ENCODE assay signal across 1 cellular context in the genomic region with DNA sequence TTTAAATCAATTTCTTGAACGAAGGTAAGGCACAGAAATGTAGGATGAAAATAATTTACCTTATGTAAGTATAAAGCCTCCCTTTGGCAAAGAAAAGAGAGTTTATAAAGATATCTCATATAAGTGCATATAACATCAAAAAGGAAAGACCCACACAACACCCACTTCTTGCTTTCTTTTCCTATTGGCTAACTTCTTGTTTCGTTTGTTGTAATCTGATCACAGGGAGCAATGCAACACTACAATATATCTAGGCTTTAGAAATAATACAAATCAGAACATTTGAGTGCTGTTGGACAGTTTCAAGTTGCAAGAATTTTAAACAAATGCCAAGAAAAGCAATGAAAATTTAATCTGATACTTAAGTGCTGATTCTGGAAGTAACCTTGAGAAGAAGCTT.
A peak's percentile ranks its signal among the peaks of the same experiment; 100 is the strongest.
TF ChIP-seq lines count a peak whose summit lies in the region.

No MANE protein-coding gene starts in this region.

TF ChIP-seq in K562, 482 proteins besides CTCF, POLR2A, EP300 and RAD21 (continued from another document and continues in another):
- TF ChIP-seq NCOA2 (IDR thresholded peaks at IDR 0.05; ENCODE audit: partially characterized antibody in 2 of 2) (no peak), ZNF785 (CRISPR knock-in tag; IDR thresholded peaks at IDR 0.05) (no peak), ZNF695 (CRISPR knock-in tag; IDR thresholded peaks at IDR 0.05) (no peak), DMBX1 (CRISPR knock-in tag; IDR thresholded peaks at IDR 0.05; ENCODE audit: borderline replicate concordance) (no peak), SMARCE1 (IDR thresholded peaks at IDR 0.05) (no peak), RNF2 (IDR thresholded peaks at IDR 0.05) (no peak), ID3 (CRISPR knock-in tag; IDR thresholded peaks at IDR 0.05) (no peak), ID3 (tag; IDR thresholded peaks at IDR 0.05) (no peak), ATF2 (CRISPR knock-in tag; IDR thresholded peaks at IDR 0.05) (no peak), CTCFL (IDR thresholded peaks at IDR 0.05; ENCODE audit: borderline replicate concordance, insufficient read depth, low read depth, low read length, poor library complexity, severe bottlenecking) (no peak), ZBTB5 (IDR thresholded peaks at IDR 0.05) (no peak), FOXK1 (CRISPR knock-in tag; IDR thresholded peaks at IDR 0.05; ENCODE audit: borderline replicate concordance) (no peak), SOX6 (IDR thresholded peaks at IDR 0.05) (0 out of 2 replicates have a peak, but pooled peaks have one; percentile 10), TSC22D4 (tag; IDR thresholded peaks at IDR 0.05) (no peak), CEBPG (CRISPR knock-in tag; IDR thresholded peaks at IDR 0.05) (no peak), CEBPG (tag; conservative IDR thresholded peaks at IDR 0.05 in 1 of 2, IDR thresholded peaks at IDR 0.05 in 1 of 2) (0 out of 4 replicates have a peak, but pooled peaks have one; percentile 37), RFX5 (IDR thresholded peaks at IDR 0.05; ENCODE audit: low read depth, low read length) (no peak), PHB2 (IDR thresholded peaks at IDR 0.05; ENCODE audit: low read depth) (no peak), ZNF175 (CRISPR knock-in tag; IDR thresholded peaks at IDR 0.05; ENCODE audit: low read depth) (no peak), ZC3H4 (CRISPR knock-in tag; IDR thresholded peaks at IDR 0.05; ENCODE audit: borderline replicate concordance) (no peak), BCOR (IDR thresholded peaks at IDR 0.05) (no peak), GABPB2 (CRISPR knock-in tag; conservative IDR thresholded peaks at IDR 0.05) (no peak), STAT5A (IDR thresholded peaks at IDR 0.05; ENCODE audit: borderline replicate concordance, low read length) (no peak), PURB (CRISPR knock-in tag; IDR thresholded peaks at IDR 0.05; ENCODE audit: low read depth) (no peak), ETS2 (tag; IDR thresholded peaks at IDR 0.05; ENCODE audit: borderline replicate concordance, poor library complexity, severe bottlenecking) (no peak), POLR2AphosphoS5 (IDR thresholded peaks at IDR 0.05; ENCODE audit: control insufficient read depth, insufficient read depth, low read depth, low read length) (no peak), CEBPB (tag; IDR thresholded peaks at IDR 0.05) (0 out of 2 replicates have a peak, but pooled peaks have one; percentile 11), KDM1A (IDR thresholded peaks at IDR 0.05) (peak; percentile 82 to 83), TAF1 (IDR thresholded peaks at IDR 0.05; ENCODE audit: control insufficient read depth, extremely low read depth, insufficient read depth, low read length, severe bottlenecking) (no peak), GATAD2B (IDR thresholded peaks at IDR 0.05; ENCODE audit: borderline replicate concordance) (no peak), TRIM24 (IDR thresholded peaks at IDR 0.05) (no peak), PYGO2 (tag; IDR thresholded peaks at IDR 0.05) (no peak), ZNF184 (CRISPR knock-in tag; IDR thresholded peaks at IDR 0.05) (no peak), ATF3 (IDR thresholded peaks at IDR 0.05) (no peak), ATF3 (CRISPR knock-in tag; conservative IDR thresholded peaks at IDR 0.05) (no peak), RBM34 (IDR thresholded peaks at IDR 0.05; ENCODE audit: borderline replicate concordance, insufficient read depth, low read length) (no peak), YBX1 (IDR thresholded peaks at IDR 0.05) (no peak), HDAC1 (IDR thresholded peaks at IDR 0.05) (peak in 1 of 2 experiments; percentile 65; a peak in 2 of 4 replicates), ZFP30 (CRISPR knock-in tag; IDR thresholded peaks at IDR 0.05; ENCODE audit: borderline replicate concordance) (no peak)
- TF ChIP-seq, protein P1, sequence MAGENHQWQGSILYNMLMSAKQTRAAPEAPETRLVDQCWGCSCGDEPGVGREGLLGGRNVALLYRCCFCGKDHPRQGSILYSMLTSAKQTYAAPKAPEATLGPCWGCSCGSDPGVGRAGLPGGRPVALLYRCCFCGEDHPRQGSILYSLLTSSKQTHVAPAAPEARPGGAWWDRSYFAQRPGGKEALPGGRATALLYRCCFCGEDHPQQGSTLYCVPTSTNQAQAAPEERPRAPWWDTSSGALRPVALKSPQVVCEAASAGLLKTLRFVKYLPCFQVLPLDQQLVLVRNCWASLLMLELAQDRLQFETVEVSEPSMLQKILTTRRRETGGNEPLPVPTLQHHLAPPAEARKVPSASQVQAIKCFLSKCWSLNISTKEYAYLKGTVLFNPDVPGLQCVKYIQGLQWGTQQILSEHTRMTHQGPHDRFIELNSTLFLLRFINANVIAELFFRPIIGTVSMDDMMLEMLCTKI (IDR thresholded peaks at IDR 0.05; ENCODE audit: partially characterized antibody), result no peak
- TF ChIP-seq, protein P2, sequence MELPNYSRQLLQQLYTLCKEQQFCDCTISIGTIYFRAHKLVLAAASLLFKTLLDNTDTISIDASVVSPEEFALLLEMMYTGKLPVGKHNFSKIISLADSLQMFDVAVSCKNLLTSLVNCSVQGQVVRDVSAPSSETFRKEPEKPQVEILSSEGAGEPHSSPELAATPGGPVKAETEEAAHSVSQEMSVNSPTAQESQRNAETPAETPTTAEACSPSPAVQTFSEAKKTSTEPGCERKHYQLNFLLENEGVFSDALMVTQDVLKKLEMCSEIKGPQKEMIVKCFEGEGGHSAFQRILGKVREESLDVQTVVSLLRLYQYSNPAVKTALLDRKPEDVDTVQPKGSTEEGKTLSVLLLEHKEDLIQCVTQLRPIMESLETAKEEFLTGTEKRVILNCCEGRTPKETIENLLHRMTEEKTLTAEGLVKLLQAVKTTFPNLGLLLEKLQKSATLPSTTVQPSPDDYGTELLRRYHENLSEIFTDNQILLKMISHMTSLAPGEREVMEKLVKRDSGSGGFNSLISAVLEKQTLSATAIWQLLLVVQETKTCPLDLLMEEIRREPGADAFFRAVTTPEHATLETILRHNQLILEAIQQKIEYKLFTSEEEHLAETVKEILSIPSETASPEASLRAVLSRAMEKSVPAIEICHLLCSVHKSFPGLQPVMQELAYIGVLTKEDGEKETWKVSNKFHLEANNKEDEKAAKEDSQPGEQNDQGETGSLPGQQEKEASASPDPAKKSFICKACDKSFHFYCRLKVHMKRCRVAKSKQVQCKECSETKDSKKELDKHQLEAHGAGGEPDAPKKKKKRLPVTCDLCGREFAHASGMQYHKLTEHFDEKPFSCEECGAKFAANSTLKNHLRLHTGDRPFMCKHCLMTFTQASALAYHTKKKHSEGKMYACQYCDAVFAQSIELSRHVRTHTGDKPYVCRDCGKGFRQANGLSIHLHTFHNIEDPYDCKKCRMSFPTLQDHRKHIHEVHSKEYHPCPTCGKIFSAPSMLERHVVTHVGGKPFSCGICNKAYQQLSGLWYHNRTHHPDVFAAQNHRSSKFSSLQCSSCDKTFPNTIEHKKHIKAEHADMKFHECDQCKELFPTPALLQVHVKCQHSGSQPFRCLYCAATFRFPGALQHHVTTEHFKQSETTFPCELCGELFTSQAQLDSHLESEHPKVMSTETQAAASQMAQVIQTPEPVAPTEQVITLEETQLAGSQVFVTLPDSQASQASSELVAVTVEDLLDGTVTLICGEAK (IDR thresholded peaks at IDR 0.05), result no peak
- TF ChIP-seq, protein P2 (CRISPR knock-in tag; IDR thresholded peaks at IDR 0.05), result no peak
- TF ChIP-seq, protein P3, sequence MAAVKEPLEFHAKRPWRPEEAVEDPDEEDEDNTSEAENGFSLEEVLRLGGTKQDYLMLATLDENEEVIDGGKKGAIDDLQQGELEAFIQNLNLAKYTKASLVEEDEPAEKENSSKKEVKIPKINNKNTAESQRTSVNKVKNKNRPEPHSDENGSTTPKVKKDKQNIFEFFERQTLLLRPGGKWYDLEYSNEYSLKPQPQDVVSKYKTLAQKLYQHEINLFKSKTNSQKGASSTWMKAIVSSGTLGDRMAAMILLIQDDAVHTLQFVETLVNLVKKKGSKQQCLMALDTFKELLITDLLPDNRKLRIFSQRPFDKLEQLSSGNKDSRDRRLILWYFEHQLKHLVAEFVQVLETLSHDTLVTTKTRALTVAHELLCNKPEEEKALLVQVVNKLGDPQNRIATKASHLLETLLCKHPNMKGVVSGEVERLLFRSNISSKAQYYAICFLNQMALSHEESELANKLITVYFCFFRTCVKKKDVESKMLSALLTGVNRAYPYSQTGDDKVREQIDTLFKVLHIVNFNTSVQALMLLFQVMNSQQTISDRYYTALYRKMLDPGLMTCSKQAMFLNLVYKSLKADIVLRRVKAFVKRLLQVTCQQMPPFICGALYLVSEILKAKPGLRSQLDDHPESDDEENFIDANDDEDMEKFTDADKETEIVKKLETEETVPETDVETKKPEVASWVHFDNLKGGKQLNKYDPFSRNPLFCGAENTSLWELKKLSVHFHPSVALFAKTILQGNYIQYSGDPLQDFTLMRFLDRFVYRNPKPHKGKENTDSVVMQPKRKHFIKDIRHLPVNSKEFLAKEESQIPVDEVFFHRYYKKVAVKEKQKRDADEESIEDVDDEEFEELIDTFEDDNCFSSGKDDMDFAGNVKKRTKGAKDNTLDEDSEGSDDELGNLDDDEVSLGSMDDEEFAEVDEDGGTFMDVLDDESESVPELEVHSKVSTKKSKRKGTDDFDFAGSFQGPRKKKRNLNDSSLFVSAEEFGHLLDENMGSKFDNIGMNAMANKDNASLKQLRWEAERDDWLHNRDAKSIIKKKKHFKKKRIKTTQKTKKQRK (IDR thresholded peaks at IDR 0.05; ENCODE audit: borderline replicate concordance, low read depth, low read length), result no peak
